1 cellular context compared by ENCODE assay signal in the genomic region with DNA sequence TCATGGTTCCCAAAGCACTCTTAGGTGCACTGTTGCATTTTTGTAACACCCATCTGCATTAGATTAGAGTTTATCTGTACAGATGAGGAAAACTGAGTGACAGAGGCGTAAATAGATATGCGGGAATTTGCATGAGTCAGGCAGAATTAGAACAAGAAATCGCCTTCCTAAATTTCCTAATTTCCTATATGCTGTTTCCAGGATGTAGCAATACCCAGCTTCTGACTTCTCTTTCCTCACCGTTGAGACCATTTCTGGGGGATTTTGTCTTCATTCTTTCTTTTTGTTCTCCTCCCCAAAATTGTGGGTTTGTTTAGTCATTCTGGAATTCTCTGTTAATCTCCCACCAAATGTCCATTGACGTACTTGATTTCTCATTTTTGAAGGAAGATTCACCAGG.
TF ChIP-seq lines count a peak whose summit lies in the region.

No MANE protein-coding gene starts in this region.

TF ChIP-seq in liver, 16 proteins besides CTCF, POLR2A, EP300 and RAD21:
- TF ChIP-seq FOXA1 (IDR thresholded peaks at IDR 0.05) = no peak
- TF ChIP-seq, protein P1, sequence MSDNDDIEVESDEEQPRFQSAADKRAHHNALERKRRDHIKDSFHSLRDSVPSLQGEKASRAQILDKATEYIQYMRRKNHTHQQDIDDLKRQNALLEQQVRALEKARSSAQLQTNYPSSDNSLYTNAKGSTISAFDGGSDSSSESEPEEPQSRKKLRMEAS (IDR thresholded peaks at IDR 0.05) = peak; percentile 21
